In the genomic region with DNA sequence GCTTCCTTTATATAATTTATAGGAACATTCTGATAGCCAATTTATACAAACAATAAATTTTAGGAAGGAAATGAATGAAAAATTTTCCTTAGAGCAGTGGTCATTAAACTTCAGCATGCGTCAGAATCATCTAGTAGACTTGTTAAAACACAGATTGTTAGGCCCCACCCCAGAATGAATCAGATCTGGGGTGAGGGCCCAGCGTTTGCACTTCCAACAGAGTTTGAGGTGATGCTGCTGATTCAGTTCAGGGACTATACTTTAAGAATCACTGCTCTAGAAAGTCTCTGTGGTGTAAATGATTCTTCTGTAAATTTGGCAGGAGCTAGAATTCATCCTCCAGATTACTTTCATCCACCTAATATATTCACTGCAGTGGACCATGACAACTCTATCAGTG, we compare ENCODE assay signal across 21 cellular contexts.
DNase-seq lines count a peak whose midpoint lies in the region; ATAC-seq, FAIRE-seq and TF ChIP-seq lines count a peak whose summit lies in the region.
"Had no signal": no experiment of that assay in that cellular context is flagged by ENCODE, and none has a peak within 500 bp of the region (broad histone marks: within the 10 kb centered on the region; RNA-seq: fewer than 3 reads in every experiment).

No MANE protein-coding gene starts in this region.

- no peaks in the 10 kb centered on the region for H3K9me1 ChIP-seq in keratinocyte (ENCODE audit: control insufficient read depth, extremely low read depth, insufficient read depth, low read length)

- H3K36me3 ChIP-seq in keratinocyte (ENCODE audit: control insufficient read depth in 2 of 2, extremely low read depth in 1 of 2, insufficient read depth in 2 of 2, low read length in 2 of 2) (no peaks in the 10 kb centered on the region), lower lobe of right lung (peaks cover 42% of the 10 kb centered on the region), testis (ENCODE audit: low read depth, missing control alignments) (no peaks in the 10 kb centered on the region)
- H3K36me3 ChIP-seq: ovary had no signal

- H2AFZ ChIP-seq in keratinocyte (ENCODE audit: control insufficient read depth, low read length) = no peak overlapping the region

- peaks cover 36% of the 10 kb centered on the region for H3K36me3 Mint-ChIP-seq in activated T-helper 2 cell treated with anti-CD3 and anti-CD28 coated beads, Interferon-gamma antibody, Interleukin-2, Interleukin-4, amounts not matched to agents 10 μg/mL and 5 μg/mL and 100 μg/mL, durations not matched to agents 14 hours and 24 hours and 36 hours (ENCODE audit: low read depth)

- FAIRE-seq in keratinocyte (lab: Jason Lieb, UNC) = peak; percentile 70

- H3K4me1 ChIP-seq in keratinocyte (ENCODE audit: control insufficient read depth, extremely low read depth, insufficient read depth, low read length) (peaks cover 9% of the 10 kb centered on the region), lower lobe of right lung (no peaks in the 10 kb centered on the region), testis (no peaks in the 10 kb centered on the region)
- H3K4me1 ChIP-seq: sigmoid colon, vagina had no signal

- H3K79me2 ChIP-seq in keratinocyte (ENCODE audit: control insufficient read depth, insufficient read depth, low read length) = no peaks in the 10 kb centered on the region

- intact Hi-C loops in lower lobe of right lung (cut with DNase I) = no loop called here
- intact Hi-C loops in activated T-helper 2 cell treated with anti-CD3 and anti-CD28 coated beads, Interferon-gamma antibody, Interleukin-2, Interleukin-4, amounts not matched to agents 10 μg/mL and 5 μg/mL and 100 μg/mL, durations not matched to agents 14 hours and 24 hours and 36 hours (cut with micrococcal nuclease) = no loop called here
- intact Hi-C loops in testis (cut with DNase I; ENCODE audit: low total_unique reads) = no loop called here

- 87 to 92% methylated on average over 2 of the region's 2 CpGs for WGBS in testis, 2 donors

- DNase-seq in EH (ENCODE audit: low read depth) (peak; percentile 56), NCI-H226 (peak; percentile 4), choroid plexus epithelial cell (ENCODE audit: low read depth) (peak; percentile 47), keratinocyte (ENCODE audit: low read depth, low spot score) (peak; percentile 23), lower lobe of right lung (no peak), testis (no peak), germinal center (ENCODE audit: low spot score) (no peak)
- no peak for DNase-seq in activated T-helper 2 cell treated with anti-CD3 and anti-CD28 coated beads, Interferon-gamma antibody, Interleukin-2, Interleukin-4, amounts not matched to agents 10 μg/mL and 5 μg/mL and 100 μg/mL, durations not matched to agents 14 hours and 24 hours and 36 hours (ENCODE audit: low spot score)
- DNase-seq: activated CD4-positive, alpha-beta T cell treated with anti-CD3 and anti-CD28 coated beads for 1 hour; AML-193; COR-L47; head of caudate nucleus; naive thymus-derived CD4-positive, alpha-beta T cell; NCI-H146; NCI-H345; NK-92 treated with Interleukin-12 subunit alpha and Interleukin-12 subunit beta, amount 100 ng/mL, for 24 hours; ovary; sigmoid colon; stimulated activated CD4-positive, alpha-beta T cell treated with anti-CD3 and anti-CD28 coated beads, Interleukin-1b, Interleukin-23, amount 100 ng/mL, for 48 hours had no signal

- no peaks in the 10 kb centered on the region for H4K20me1 ChIP-seq in keratinocyte (ENCODE audit: control insufficient read depth, extremely low read depth, insufficient read depth, low read length)

- H3K9me3 Mint-ChIP-seq in activated T-helper 2 cell treated with anti-CD3 and anti-CD28 coated beads, Interferon-gamma antibody, Interleukin-2, Interleukin-4, amounts not matched to agents 10 μg/mL and 5 μg/mL and 100 μg/mL, durations not matched to agents 14 hours and 24 hours and 36 hours = no peaks in the 10 kb centered on the region

- no peaks in the 10 kb centered on the region for H3K27me3 ChIP-seq in keratinocyte (ENCODE audit: control insufficient read depth, extremely low read depth, insufficient read depth, low read length)
- no peaks in the 10 kb centered on the region for H3K27me3 ChIP-seq in lower lobe of right lung (ENCODE audit: low read depth)
- no peaks in the 10 kb centered on the region for H3K27me3 ChIP-seq in testis
- H3K27me3 ChIP-seq: ovary, sigmoid colon, vagina had no signal

- H3K4me3 Mint-ChIP-seq in activated T-helper 2 cell treated with anti-CD3 and anti-CD28 coated beads, Interferon-gamma antibody, Interleukin-2, Interleukin-4, amounts not matched to agents 10 μg/mL and 5 μg/mL and 100 μg/mL, durations not matched to agents 14 hours and 24 hours and 36 hours (ENCODE audit: low read depth) = no peak overlapping the region
- H3K4me3 Mint-ChIP-seq: naive thymus-derived CD4-positive, alpha-beta T cell; stimulated activated naive CD8-positive, alpha-beta T cell treated with anti-CD3 and anti-CD28 coated beads, Interleukin-15, Interleukin-2, amounts not matched to agents 100 ng/mL and 50 ng/mL, for 24 hours had no signal

- H3K27me3 Mint-ChIP-seq in activated T-helper 2 cell treated with anti-CD3 and anti-CD28 coated beads, Interferon-gamma antibody, Interleukin-2, Interleukin-4, amounts not matched to agents 10 μg/mL and 5 μg/mL and 100 μg/mL, durations not matched to agents 14 hours and 24 hours and 36 hours (ENCODE audit: low read depth) = no peaks in the 10 kb centered on the region
- H3K27me3 Mint-ChIP-seq: naive thymus-derived CD4-positive, alpha-beta T cell; stimulated activated naive CD8-positive, alpha-beta T cell treated with anti-CD3 and anti-CD28 coated beads, Interleukin-15, Interleukin-2, amounts not matched to agents 100 ng/mL and 50 ng/mL, for 24 hours had no signal

- H3K27ac Mint-ChIP-seq in activated T-helper 2 cell treated with anti-CD3 and anti-CD28 coated beads, Interferon-gamma antibody, Interleukin-2, Interleukin-4, amounts not matched to agents 10 μg/mL and 5 μg/mL and 100 μg/mL, durations not matched to agents 14 hours and 24 hours and 36 hours = no peak overlapping the region
- H3K27ac Mint-ChIP-seq: stimulated activated naive CD8-positive, alpha-beta T cell treated with anti-CD3 and anti-CD28 coated beads, Interleukin-15, Interleukin-2, amounts not matched to agents 100 ng/mL and 50 ng/mL, for 24 hours had no signal

- no peaks in the 10 kb centered on the region for H3K4me1 Mint-ChIP-seq in activated T-helper 2 cell treated with anti-CD3 and anti-CD28 coated beads, Interferon-gamma antibody, Interleukin-2, Interleukin-4, amounts not matched to agents 10 μg/mL and 5 μg/mL and 100 μg/mL, durations not matched to agents 14 hours and 24 hours and 36 hours (ENCODE audit: low read depth)
- H3K4me1 Mint-ChIP-seq: naive thymus-derived CD4-positive, alpha-beta T cell had no signal

- H3K9ac ChIP-seq in keratinocyte (ENCODE audit: control insufficient read depth, extremely low read depth, insufficient read depth, low read length) = no peak overlapping the region

- H3K4me3 ChIP-seq in choroid plexus epithelial cell (ENCODE audit: low read depth, low read length) = no peak overlapping the region
- H3K4me3 ChIP-seq in keratinocyte (ENCODE audit: control insufficient read depth in 2 of 3, extremely low read depth in 1 of 3, insufficient read depth in 2 of 3, low read depth in 1 of 3, low read length in 3 of 3) = no peak overlapping the region
- H3K4me3 ChIP-seq in lower lobe of right lung = no peak overlapping the region
- no peak overlapping the region for H3K4me3 ChIP-seq in testis
- H3K4me3 ChIP-seq: ovary, sigmoid colon, vagina had no signal

- no peak for ATAC-seq in lower lobe of right lung
- ATAC-seq: naive thymus-derived CD4-positive, alpha-beta T cell had no signal

- peak overlapping the region; percentile 47 for H3K27ac ChIP-seq in keratinocyte (ENCODE audit: control insufficient read depth, insufficient read depth, low read length)
- no peak overlapping the region for H3K27ac ChIP-seq in lower lobe of right lung
- H3K27ac ChIP-seq in testis = no peak overlapping the region
- H3K27ac ChIP-seq: ovary, sigmoid colon, vagina had no signal

- no peak for TF ChIP-seq POLR2A in testis (IDR thresholded peaks at IDR 0.05)

- H3K4me2 ChIP-seq in keratinocyte (ENCODE audit: control insufficient read depth, extremely low read depth, insufficient read depth, low read depth, low read length) = no peak overlapping the region

- no peak for TF ChIP-seq CTCF in choroid plexus epithelial cell (conservative IDR thresholded peaks at IDR 0.05; ENCODE audit: low read depth, low read length)
- TF ChIP-seq CTCF in keratinocyte (optimal IDR thresholded peaks at IDR 0.05 in 1 of 3, IDR thresholded peaks at IDR 0.05 in 1 of 3, conservative IDR thresholded peaks at IDR 0.05 in 1 of 3; ENCODE audit: extremely low read depth in 1 of 3, insufficient read depth in 2 of 3, low read length in 3 of 3) = no peak
- no peak for TF ChIP-seq CTCF in lower lobe of right lung (IDR thresholded peaks at IDR 0.05)
- TF ChIP-seq CTCF in testis (IDR thresholded peaks at IDR 0.05) = no peak

- dilution Hi-C loops in keratinocyte (cut with MboI; ENCODE audit: extremely low pct_ligation_motif_present, low sequenced_read_pairs) = no loop called here

- H3K9me3 ChIP-seq in keratinocyte (ENCODE audit: control insufficient read depth, low read depth, low read length) (no peaks in the 10 kb centered on the region), lower lobe of right lung (no peaks in the 10 kb centered on the region), testis (no peaks in the 10 kb centered on the region)
- H3K9me3 ChIP-seq: ovary, sigmoid colon, vagina had no signal

Comparison
In these comparisons a context has a peak if more than half of its experiments do, and no peak if none do; other contexts are left out.
1. DNase-seq: peak in EH (single experiment), NCI-H226 (single experiment), choroid plexus epithelial cell (single experiment) and keratinocyte (single experiment); none in lower lobe of right lung (single experiment), activated T-helper 2 cell treated with anti-CD3 and anti-CD28 coated beads, Interferon-gamma antibody, Interleukin-2, Interleukin-4, amounts not matched to agents 10 μg/mL and 5 μg/mL and 100 μg/mL, durations not matched to agents 14 hours and 24 hours and 36 hours (single experiment), testis (single experiment) and germinal center (single experiment).